Comparison of ENCODE assay signal across 8 cellular contexts in the genomic region with DNA sequence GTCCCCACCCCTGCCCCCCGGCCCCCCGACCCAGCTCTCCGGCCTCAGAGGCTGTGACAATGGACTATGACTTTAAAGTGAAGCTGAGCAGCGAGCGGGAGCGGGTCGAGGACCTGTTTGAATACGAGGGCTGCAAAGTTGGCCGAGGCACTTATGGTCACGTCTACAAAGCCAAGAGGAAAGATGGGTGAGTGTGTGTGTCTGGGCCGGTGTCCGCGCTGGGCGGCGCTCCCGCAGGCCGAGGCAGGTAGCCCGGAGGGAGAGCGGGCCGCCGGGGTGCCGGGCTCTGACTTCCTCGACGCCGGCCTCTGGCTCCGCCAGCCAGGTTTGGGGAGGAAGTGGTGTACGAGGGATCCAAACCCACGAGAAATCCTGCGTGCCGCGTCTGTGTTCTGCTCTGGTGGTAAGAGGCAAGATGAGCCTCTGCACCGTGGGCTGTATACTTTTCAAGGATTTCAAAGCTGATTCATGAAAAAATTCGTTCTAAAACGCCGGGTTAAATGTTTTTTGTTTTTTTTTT. TPM values are rescaled to one million over a fixed set of nuclear protein-coding genes. Genes with fewer than 3 reads are reported as not detected.
DNase-seq lines count a peak whose midpoint lies in the region; ATAC-seq and TF ChIP-seq lines count a peak whose summit lies in the region.

No MANE protein-coding gene starts in this region.

- H3K4me1 ChIP-seq in endodermal cell (ENCODE audit: control insufficient read depth, insufficient read depth, low read length), result peaks cover 6% of the 10 kb centered on the region

- H3K4me3 Mint-ChIP-seq in endodermal cell, result peak overlapping the region; percentile 80

- TF ChIP-seq CTCF in endodermal cell (conservative IDR thresholded peaks at IDR 0.05), result peak; percentile 21

- WGBS in endodermal cell (ENCODE audit: insufficient coverage in 1 of 2, insufficient read length in 1 of 2), 2 experiments, result 0% methylated on average over 18 to 35 of the region's 35 CpGs

- no peaks in the 10 kb centered on the region for H3K9me3 Mint-ChIP-seq in endodermal cell

- peak overlapping the region; percentile 81 for H3K27ac Mint-ChIP-seq in endodermal cell

- H3K27me3 ChIP-seq in endodermal cell (ENCODE audit: control insufficient read depth, insufficient read depth, low read length, poor library complexity, severe bottlenecking), result peaks cover 9% of the 10 kb centered on the region

- H3K36me3 Mint-ChIP-seq in endodermal cell (ENCODE audit: low read depth), result no peaks in the 10 kb centered on the region

- no peaks in the 10 kb centered on the region for H3K27me3 Mint-ChIP-seq in endodermal cell (ENCODE audit: insufficient read depth)

- no peaks in the 10 kb centered on the region for H3K36me3 ChIP-seq in endodermal cell (ENCODE audit: control insufficient read depth, insufficient read depth, low read length)

- peak overlapping the region; percentile 72 for H3K9ac ChIP-seq in endodermal cell (ENCODE audit: extremely low read depth, low read length, poor library complexity, severe bottlenecking)

- H3K4me1 Mint-ChIP-seq in endodermal cell, result peaks cover 29% of the 10 kb centered on the region

- peak overlapping the region; percentile 78 for H3K27ac ChIP-seq in endodermal cell (ENCODE audit: low read depth, low read length)

- ATAC-seq in HG02938 (IDR thresholded peaks at IDR 0.05; ENCODE audit: unreplicated experiment), result peak; percentile 16

- H3K9me3 ChIP-seq in endodermal cell (ENCODE audit: control insufficient read depth, low read length), result no peaks in the 10 kb centered on the region

- DNase-seq in SKM-1 treated with dmso at 0.1 percent for 144 hours (lab: John Stamatoyannopoulos, UW; ENCODE audit: unreplicated experiment), result peak; percentile 26
- no peak for DNase-seq in SKM-1 (lab: John Stamatoyannopoulos, UW; ENCODE audit: unreplicated experiment)
- peak; percentile 13 for DNase-seq in NCI-H345 treated with DMSO at 0.1 percent for 48 hours (lab: John Stamatoyannopoulos, UW; ENCODE audit: unreplicated experiment)
- peak; percentile 18 to 32 (median 18) for DNase-seq in activated CD8-positive, alpha-beta memory T cell treated with anti-CD3 and anti-CD28 coated beads for 48 hours (ENCODE audit: low read depth in 2 of 3, low spot score in 2 of 3)
- DNase-seq in endodermal cell, result peak; percentile 83
- DNase-seq in midbrain (lab: John Stamatoyannopoulos, UW), result peak; percentile 31
- DNase-seq in stimulated activated CD8-positive, alpha-beta memory T cell treated with anti-CD3 and anti-CD28 coated beads, Interleukin-2, amount 100 ng/mL, for 1 hour (ENCODE audit: low read depth in 2 of 2), result peak; percentile 14 to 26

- peak overlapping the region; percentile 90 for H3K4me3 ChIP-seq in endodermal cell (ENCODE audit: low read length)

RNA-seq across cellular contexts. Expression of gene CDK8, which starts 0.7 kb away (rescaled TPM):
- total RNA-seq in endodermal cell, result 10 to 100 TPM; 29.4 to 33.1 TPM
- 41.1 TPM for polyA plus RNA-seq in endodermal cell (2013, experiment 1 of 2)
- 39.0 TPM for polyA plus RNA-seq in endodermal cell (2013, experiment 2 of 2)

RNA-seq across cellular contexts. Expression of gene RNF6, which starts 32.5 kb away (rescaled TPM):
- 10 to 100 TPM; 18.1 to 20.4 TPM for total RNA-seq in endodermal cell
- polyA plus RNA-seq in endodermal cell (2013, experiment 1 of 2), result 12.4 TPM
- polyA plus RNA-seq in endodermal cell (2013, experiment 2 of 2), result 13.1 TPM
